20 cellular contexts compared by ENCODE assay signal in genomic region chr13:32175943-32176342, GRCh38.
"Had no signal": no experiment of that assay in that cellular context is flagged by ENCODE, and none has a peak within 500 bp of the region (broad histone marks: within the 10 kb centered on the region; RNA-seq: fewer than 3 reads in every experiment).

No MANE protein-coding gene starts in this region.

- H3K36me3 ChIP-seq: esophagus squamous epithelium had no signal

- ATAC-seq: esophagus mucosa, gastrocnemius medialis, lower lobe of right lung, mucosa of descending colon had no signal

- H3K27ac ChIP-seq: dorsolateral prefrontal cortex, esophagus squamous epithelium, gastrocnemius medialis, heart right ventricle, left ventricle myocardium inferior, lower lobe of right lung had no signal

- DNase-seq: dermis blood vessel endothelial cell; dorsolateral prefrontal cortex; effector CD4-positive, alpha-beta T cell; effector memory CD4-positive, alpha-beta T cell; esophagus squamous epithelium; foreskin fibroblast; foreskin melanocyte; gastrocnemius medialis; glutamatergic neuron; heart right ventricle; hippocampal formation; left ventricle myocardium inferior; lower lobe of right lung; mesenchymal stem cell; mucosa of descending colon had no signal

- H3K27me3 ChIP-seq: dorsolateral prefrontal cortex, esophagus squamous epithelium, gastrocnemius medialis, heart right ventricle had no signal

- FAIRE-seq: colon, endothelial cell of umbilical vein, keratinocyte had no signal

- H3K4me1 ChIP-seq: esophagus squamous epithelium, gastrocnemius medialis, lower lobe of right lung had no signal

- H3K4me3 ChIP-seq: coronary artery, dorsolateral prefrontal cortex, esophagus squamous epithelium, gastrocnemius medialis, heart right ventricle, left ventricle myocardium inferior, lower lobe of right lung, mucosa of descending colon had no signal

- H3K9me3 ChIP-seq: esophagus squamous epithelium, gastrocnemius medialis, heart right ventricle, left ventricle myocardium inferior, lower lobe of right lung, mucosa of descending colon had no signal
